In genomic region chr1:209485167-209485566, GRCh38 we compare ENCODE assay signal across 11 cellular contexts.
DNase-seq lines count a peak whose midpoint lies in the region; ATAC-seq and TF ChIP-seq lines count a peak whose summit lies in the region.
"Had no signal": no experiment of that assay in that cellular context is flagged by ENCODE, and none has a peak within 500 bp of the region (broad histone marks: within the 10 kb centered on the region; RNA-seq: fewer than 3 reads in every experiment).

No MANE protein-coding gene starts in this region.

- no peaks in the 10 kb centered on the region for H3K9me3 ChIP-seq in MG63
- H3K9me3 ChIP-seq in left ventricle myocardium inferior (replicated peaks), result no peaks in the 10 kb centered on the region

- intact Hi-C loops in left ventricle myocardium inferior (cut with micrococcal nuclease), result no loop called here
- intact Hi-C loops in Calu3 (cut with micrococcal nuclease; ENCODE audit: unreplicated experiment), result no loop called here

- no peaks in the 10 kb centered on the region for H3K9me3 Mint-ChIP-seq in Calu3 (ENCODE audit: low read depth, unreplicated experiment)
- H3K9me3 Mint-ChIP-seq: neural progenitor cell had no signal

- H3K36me3 Mint-ChIP-seq in Calu3 (ENCODE audit: insufficient read depth, unreplicated experiment), result no peaks in the 10 kb centered on the region
- H3K36me3 Mint-ChIP-seq: neural progenitor cell had no signal

- no TSS peak for BruUV-seq in Calu3 (replicated peaks; lab: Mats Ljungman, UMichigan)

- peak; percentile 81 for ATAC-seq in SK-N-SH treated with all-trans-retinoic acid at 6 μM for 48 hours

- CTCF ChIA-PET in Calu3 (lab: Charles Lee), result interaction anchor here (0.7 kb wide), 1 partner anchor 137 kb away, joined by 5 read pairs; no protein-coding TSS in a partner anchor

- no peaks in the 10 kb centered on the region for H3K36me3 ChIP-seq in MG63
- H3K36me3 ChIP-seq in left ventricle myocardium inferior, result no peaks in the 10 kb centered on the region
- H3K36me3 ChIP-seq: neural progenitor cell had no signal

- H3K4me1 Mint-ChIP-seq in Calu3 (ENCODE audit: low read depth, unreplicated experiment), result no peaks in the 10 kb centered on the region
- H3K4me1 Mint-ChIP-seq: neural progenitor cell had no signal

- H3K27ac Mint-ChIP-seq in Calu3 (ENCODE audit: unreplicated experiment), result no peak overlapping the region
- H3K27ac Mint-ChIP-seq: neural progenitor cell had no signal

- TF ChIP-seq CTCF in left ventricle myocardium inferior (IDR thresholded peaks at IDR 0.05; ENCODE audit: borderline replicate concordance) (no peak), Calu3 (IDR thresholded peaks at IDR 0.05; ENCODE audit: unreplicated experiment) (no peak)

- DNase-seq in DMS 273 treated with DMSO at 0.1 percent for 48 hours (lab: John Stamatoyannopoulos, UW) (peak; percentile 77), MG63 (peak; percentile 74), left ventricle myocardium inferior (peak; percentile 19), Calu3 (no peak), NK-92 (lab: John Stamatoyannopoulos, UW; ENCODE audit: unreplicated experiment) (no peak), superior temporal gyrus (ENCODE audit: extremely low spot score) (no peak), NCI-H82 (lab: John Stamatoyannopoulos, UW) (no peak)
- DNase-seq: Karpas-422; stimulated activated CD4-positive, alpha-beta T cell treated with anti-CD3 and anti-CD28 coated beads, Interleukin-4, amount 100 ng/mL, for 1 hour had no signal

- no peak overlapping the region for H3K4me3 Mint-ChIP-seq in Calu3 (ENCODE audit: low read depth, unreplicated experiment)
- H3K4me3 Mint-ChIP-seq: neural progenitor cell had no signal

- peaks cover 39% of the 10 kb centered on the region for H3K27me3 Mint-ChIP-seq in Calu3 (ENCODE audit: unreplicated experiment)

- H3K4me3 ChIP-seq in MG63, result no peak overlapping the region
- H3K4me3 ChIP-seq in left ventricle myocardium inferior, result no peak overlapping the region
- H3K4me3 ChIP-seq: neural progenitor cell had no signal

- no peaks in the 10 kb centered on the region for H3K4me1 ChIP-seq in left ventricle myocardium inferior
- H3K4me1 ChIP-seq: neural progenitor cell had no signal

- no peaks in the 10 kb centered on the region for H3K27me3 ChIP-seq in MG63
- H3K27me3 ChIP-seq in left ventricle myocardium inferior (ENCODE audit: low read depth), result no peaks in the 10 kb centered on the region
- H3K27me3 ChIP-seq: neural progenitor cell had no signal

- no peak overlapping the region for H3K27ac ChIP-seq in left ventricle myocardium inferior (replicated peaks)
- H3K27ac ChIP-seq: neural progenitor cell had no signal

TF ChIP-seq in SK-N-SH treated with all-trans-retinoic acid at 6 μM for 48 hours, 23 proteins besides CTCF, POLR2A, EP300 and RAD21:
- TF ChIP-seq RARB (CRISPR knock-in tag; IDR thresholded peaks at IDR 0.05), result no peak
- peak; percentile 27; the same call in 1 of the 2 replicates for TF ChIP-seq ZC3H10 (CRISPR knock-in tag; IDR thresholded peaks at IDR 0.05)
- no peak for TF ChIP-seq ZFP30 (CRISPR knock-in tag; IDR thresholded peaks at IDR 0.05)
- peak; percentile 16; the same call in 1 of the 2 replicates for TF ChIP-seq TOX (CRISPR knock-in tag; IDR thresholded peaks at IDR 0.05; ENCODE audit: borderline replicate concordance)
- peak; percentile 88 for TF ChIP-seq OSR1 (CRISPR knock-in tag; IDR thresholded peaks at IDR 0.05)
- TF ChIP-seq SNAI2 (CRISPR knock-in tag; IDR thresholded peaks at IDR 0.05), result no peak
- peak; percentile 63; the same call in 1 of the 2 replicates for TF ChIP-seq POU6F1 (CRISPR knock-in tag; IDR thresholded peaks at IDR 0.05; ENCODE audit: borderline replicate concordance, low read depth)

Comparison
In these comparisons a context has a peak if more than half of its experiments do, and no peak if none do; other contexts are left out.
1. DNase-seq: peak in DMS 273 treated with DMSO at 0.1 percent for 48 hours (single experiment), MG63 (single experiment) and left ventricle myocardium inferior (single experiment); none in Calu3 (single experiment), NK-92 (single experiment), superior temporal gyrus (single experiment) and NCI-H82 (single experiment).